Comparison of ENCODE assay signal across 18 cellular contexts in the genomic region with DNA sequence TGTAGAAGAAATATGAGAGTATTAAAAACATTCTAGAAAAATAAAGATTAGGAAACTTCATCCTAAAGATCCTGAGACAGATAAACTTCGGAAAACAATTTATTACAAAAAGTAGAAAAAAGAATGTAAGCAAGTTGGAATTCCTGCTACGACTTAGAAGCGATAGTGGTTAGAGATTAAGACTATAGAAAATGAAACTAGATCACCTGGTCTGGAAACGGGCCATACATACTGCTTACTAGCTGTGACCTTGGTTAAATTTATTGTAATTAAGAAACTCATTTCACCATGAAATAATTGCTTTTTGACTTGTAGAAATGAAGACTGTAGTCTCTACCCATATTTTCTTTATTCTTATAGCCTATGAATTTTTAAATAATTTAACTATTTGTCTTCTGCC.
DNase-seq lines count a peak whose midpoint lies in the region; ATAC-seq, FAIRE-seq and TF ChIP-seq lines count a peak whose summit lies in the region.
"Had no signal": no experiment of that assay in that cellular context is flagged by ENCODE, and none has a peak within 500 bp of the region (broad histone marks: within the 10 kb centered on the region; RNA-seq: fewer than 3 reads in every experiment).

No MANE protein-coding gene starts in this region.

- H3K27me3 ChIP-seq in RWPE2 (ENCODE audit: insufficient read depth, poor library complexity, severe bottlenecking) = no peaks in the 10 kb centered on the region
- H3K27me3 ChIP-seq in pancreas = no peaks in the 10 kb centered on the region
- no peaks in the 10 kb centered on the region for H3K27me3 ChIP-seq in dorsolateral prefrontal cortex

- H3K36me3 ChIP-seq in RWPE2 (ENCODE audit: low read depth) (no peaks in the 10 kb centered on the region), pancreas (no peaks in the 10 kb centered on the region)
- H3K36me3 ChIP-seq: HAP-1 had no signal

- H3K27ac ChIP-seq in RWPE2 (ENCODE audit: poor library complexity, severe bottlenecking) = no peak overlapping the region
- H3K27ac ChIP-seq in pancreas = no peak overlapping the region
- no peak overlapping the region for H3K27ac ChIP-seq in dorsolateral prefrontal cortex
- H3K27ac ChIP-seq: 22Rv1, C4-2B had no signal

- intact Hi-C loops in pancreas (cut with DNase I) = no loop called here
- intact Hi-C loops in posterior vena cava (cut with DNase I) = no loop called here
- intact Hi-C loops in dorsolateral prefrontal cortex (cut with DNase I) = no loop called here

- TF ChIP-seq CTCF in RWPE2 (IDR thresholded peaks at IDR 0.05; ENCODE audit: poor library complexity, severe bottlenecking) = no peak
- no peak for TF ChIP-seq CTCF in pancreas (IDR thresholded peaks at IDR 0.05)
- TF ChIP-seq CTCF in dorsolateral prefrontal cortex (IDR thresholded peaks at IDR 0.05 in 54 of 56, conservative IDR thresholded peaks at IDR 0.05 in 2 of 56; ENCODE audit: low read depth in 1 of 56, partially characterized antibody in 56 of 56) = no peak

- H3K4me3 ChIP-seq in RWPE2 (ENCODE audit: severe bottlenecking) (peak overlapping the region; percentile 14), pancreas (peak overlapping the region in 1 of 4 donors; percentile 8), dorsolateral prefrontal cortex (no peak overlapping the region)
- H3K4me3 ChIP-seq: HAP-1 had no signal

- no peaks in the 10 kb centered on the region for H3K4me1 ChIP-seq in RWPE2 (ENCODE audit: insufficient read depth, poor library complexity, severe bottlenecking)
- peaks cover 0 to 11% (median 0%) of the 10 kb centered on the region in 3 donors for H3K4me1 ChIP-seq in pancreas
- H3K4me1 ChIP-seq: HAP-1 had no signal

- H3K9me3 ChIP-seq in RWPE2 (ENCODE audit: severe bottlenecking) (no peaks in the 10 kb centered on the region), pancreas (no peaks in the 10 kb centered on the region)
- H3K9me3 ChIP-seq: HAP-1 had no signal

- WGBS in pancreas, 2 donors = 16 to 17% methylated on average over 4 of the region's 4 CpGs

- DNase-seq in DMS153 treated with DMSO at 0.1 percent for 48 hours (lab: John Stamatoyannopoulos, UW; ENCODE audit: unreplicated experiment) (peak; percentile 1), DMS153 (lab: John Stamatoyannopoulos, UW) (no peak), NCI-H2029 (lab: John Stamatoyannopoulos, UW) (peak; percentile 25), RWPE2 (ENCODE audit: low spot score) (no peak), pancreas (no peak), posterior vena cava (ENCODE audit: low spot score) (no peak), dorsolateral prefrontal cortex (no peak), NCI-H69 (lab: John Stamatoyannopoulos, UW) (no peak)
- DNase-seq: DMS79 treated with DMSO at 0.1 percent for 48 hours, NCI-H1092 treated with DMSO at 0.1 percent for 48 hours, NCI-H1694, NCI-H2171 treated with DMSO at 0.1 percent for 48 hours, SHP77 had no signal

- 0 out of 3 replicates have a peak, but pooled peaks have one; percentile 53 for ATAC-seq in RWPE2 (ENCODE audit: low read depth)
- peak in 3 of 4 donors; percentile 54 to 87 (median 70) for ATAC-seq in pancreas

- no peak for FAIRE-seq in pancreas (lab: Jason Lieb, UNC)
- FAIRE-seq: G401.6, GM12891 had no signal

Comparison
In these comparisons a context has a peak if more than half of its experiments do, and no peak if none do; other contexts are left out.
1. DNase-seq: peak in DMS153 treated with DMSO at 0.1 percent for 48 hours (single experiment) and NCI-H2029 (single experiment); none in DMS153 (single experiment), RWPE2 (single experiment), pancreas (0 of 6), posterior vena cava (single experiment), dorsolateral prefrontal cortex (0 of 10) and NCI-H69 (single experiment).